ENCODE assay signal across 22 cellular contexts in genomic region chr1:19329611-19330010, GRCh38.
"Had no signal": no experiment of that assay in that cellular context is flagged by ENCODE, and none has a peak within 500 bp of the region (broad histone marks: within the 10 kb centered on the region; RNA-seq: fewer than 3 reads in every experiment).

No MANE protein-coding gene starts in this region.

- H3K27ac Mint-ChIP-seq: activated CD4-positive, alpha-beta memory T cell treated with anti-CD3 and anti-CD28 coated beads for 36 hours; activated naive CD4-positive, alpha-beta T cell treated with anti-CD3 and anti-CD28 coated beads, Interleukin-2, amount 50 U/mL, for 24 hours; endodermal cell; mesothelial cell of epicardium; nephron had no signal

- H3K27ac ChIP-seq: dorsolateral prefrontal cortex, tibial artery, WERI-Rb-1 had no signal

- H3K36me3 Mint-ChIP-seq: activated naive CD4-positive, alpha-beta T cell treated with anti-CD3 and anti-CD28 coated beads, Interleukin-2, amount 50 U/mL, for 24 hours had no signal

- DNase-seq: activated CD4-positive, alpha-beta memory T cell treated with anti-CD3 and anti-CD28 coated beads for 36 hours; activated effector memory CD4-positive, alpha-beta T cell treated with Interleukin-2 at 50 U/mL for 16 hours; activated T-cell treated with anti-CD3 and anti-CD28 coated beads, Interleukin-2, amount 50 U/mL, for 24 hours; dorsolateral prefrontal cortex; endodermal cell; erythroblast; foreskin melanocyte; head of caudate nucleus; kidney; occipital lobe; stimulated activated CD4-positive, alpha-beta T cell treated with anti-CD3 and anti-CD28 coated beads, Interleukin-12 subunit alpha, Interleukin-12 subunit beta, amount 100 ng/mL, for 4 hours; stimulated activated CD4-positive, alpha-beta T cell treated with anti-CD3 and anti-CD28 coated beads, Interleukin-1b, Interleukin-23, amount 100 ng/mL, for 48 hours; stimulated activated CD8-positive, alpha-beta memory T cell treated with anti-CD3 and anti-CD28 coated beads, Interleukin-4, amount 100 ng/mL, for 48 hours; stimulated activated naive CD8-positive, alpha-beta T cell treated with anti-CD3 and anti-CD28 coated beads, Interleukin-15, Interleukin-2, amounts not matched to agents 100 U/mL and 50 U/mL, for 24 hours; substantia nigra; T-helper 2 cell; tibial artery; WERI-Rb-1 had no signal

- H3K9me3 ChIP-seq: tibial artery had no signal

- H3K4me1 ChIP-seq: tibial artery had no signal

- ATAC-seq: left lobe of liver; stimulated activated naive CD8-positive, alpha-beta T cell treated with anti-CD3 and anti-CD28 coated beads, Interleukin-15, Interleukin-2, amounts not matched to agents 100 U/mL and 50 U/mL, for 24 hours had no signal

- H3K4me1 Mint-ChIP-seq: activated naive CD4-positive, alpha-beta T cell treated with anti-CD3 and anti-CD28 coated beads, Interleukin-2, amount 50 U/mL, for 24 hours; endodermal cell; mesothelial cell of epicardium; nephron had no signal

- H3K27me3 ChIP-seq: dorsolateral prefrontal cortex, tibial artery had no signal

- H3K27me3 Mint-ChIP-seq: activated CD4-positive, alpha-beta memory T cell treated with anti-CD3 and anti-CD28 coated beads for 36 hours; activated naive CD4-positive, alpha-beta T cell treated with anti-CD3 and anti-CD28 coated beads, Interleukin-2, amount 50 U/mL, for 24 hours; activated T-cell treated with anti-CD3 and anti-CD28 coated beads, Interleukin-2, amount 50 U/mL, for 24 hours had no signal

- H3K4me3 ChIP-seq: dorsolateral prefrontal cortex, tibial artery had no signal

- H3K4me3 Mint-ChIP-seq: activated CD4-positive, alpha-beta memory T cell treated with anti-CD3 and anti-CD28 coated beads for 36 hours; activated naive CD4-positive, alpha-beta T cell treated with anti-CD3 and anti-CD28 coated beads, Interleukin-2, amount 50 U/mL, for 24 hours; activated T-cell treated with anti-CD3 and anti-CD28 coated beads, Interleukin-2, amount 50 U/mL, for 24 hours; endodermal cell; mesothelial cell of epicardium; nephron had no signal

- H3K9me3 Mint-ChIP-seq: activated CD4-positive, alpha-beta memory T cell treated with anti-CD3 and anti-CD28 coated beads for 36 hours; activated naive CD4-positive, alpha-beta T cell treated with anti-CD3 and anti-CD28 coated beads, Interleukin-2, amount 50 U/mL, for 24 hours; activated T-cell treated with anti-CD3 and anti-CD28 coated beads, Interleukin-2, amount 50 U/mL, for 24 hours; endodermal cell; mesothelial cell of epicardium; nephron had no signal
